8 cellular contexts compared by ENCODE assay signal in the genomic region with DNA sequence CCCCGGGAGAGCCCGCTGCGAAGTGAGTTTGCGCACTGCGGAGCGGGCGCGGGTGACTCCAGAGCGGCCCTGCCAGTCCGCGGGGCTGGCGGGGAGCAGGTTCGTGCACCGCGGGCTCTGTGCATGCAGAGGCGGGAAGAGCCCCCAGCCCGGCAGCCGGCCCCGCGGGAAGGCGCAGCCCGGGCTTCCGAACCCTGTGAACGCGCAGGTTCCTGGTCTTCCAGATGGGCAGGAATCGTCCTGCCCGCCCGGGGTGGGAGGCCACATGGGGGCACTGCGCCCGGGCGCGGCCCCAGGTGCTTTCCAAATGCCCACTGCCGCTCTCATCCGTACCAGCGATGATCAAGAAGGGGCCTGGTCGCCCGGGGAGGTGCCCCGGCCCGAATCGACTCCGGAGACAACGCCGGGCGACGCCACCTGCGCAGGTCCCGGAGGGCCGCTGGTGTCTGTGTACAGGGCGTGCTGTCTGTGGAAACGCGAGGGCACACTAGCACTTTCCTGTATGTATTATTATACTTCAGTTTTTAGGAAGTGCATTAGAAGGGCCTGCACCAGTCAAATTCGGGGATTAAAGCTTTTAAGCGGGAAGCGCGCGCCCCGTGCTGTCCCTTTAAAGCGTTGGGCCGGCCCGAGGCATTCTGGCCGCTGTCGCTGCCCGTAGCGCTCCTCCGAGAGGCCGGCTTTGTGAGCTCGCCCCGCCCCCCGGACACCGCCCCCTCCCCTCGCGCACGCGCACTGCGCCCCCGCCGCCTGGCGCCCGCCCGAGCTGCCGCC. TPM values are rescaled to one million over a fixed set of nuclear protein-coding genes. Genes with fewer than 3 reads are reported as not detected.
DNase-seq lines count a peak whose midpoint lies in the region; ATAC-seq and TF ChIP-seq lines count a peak whose summit lies in the region.

Gene WDR5 (plus strand): TSS at position 740 of the 774 bp plus-strand sequence. CDS start 3,796 bp downstream, outside the sequence.

- peaks cover 18% of the 10 kb centered on the region for H3K4me1 ChIP-seq in IMR-90 (ENCODE audit: control insufficient read depth, insufficient read depth, low read length)
- peaks cover 4 to 34% (median 8%) of the 10 kb centered on the region in 4 donors for H3K4me1 ChIP-seq in Peyer's patch
- H3K4me1 ChIP-seq in esophagus (ENCODE audit: control insufficient read depth in 2 of 2, insufficient read depth in 2 of 2, low read length in 1 of 2) = peaks cover 16 to 25% of the 10 kb centered on the region in 2 donors
- peaks cover 38% of the 10 kb centered on the region for H3K4me1 ChIP-seq in mucosa of stomach (ENCODE audit: control insufficient read depth, insufficient read depth, low read length)

- WGBS in IMR-90 (ENCODE audit: extremely low coverage in 2 of 2, insufficient read length in 1 of 2), 2 experiments = 1% methylated on average over 25 of the region's 81 CpGs; no CpG with 5 or more reads in 1 of the 2 experiments
- 0% methylated on average over 67 to 81 of the region's 81 CpGs for WGBS in esophagus, 2 donors

- H3K4me3 Mint-ChIP-seq in activated T-cell treated with anti-CD3 and anti-CD28 coated beads, Interleukin-2, amount 50 U/mL, for 4 hours = peak within 1 kb of the TSS; percentile 95

- in situ Hi-C loops in Caki2 (cut with HindIII; ENCODE audit: low pct_unique_long_range_greater_than_20kb, low sequenced_read_pairs) = no loop called here
- in situ Hi-C loops in IMR-90 (cut with MboI; ENCODE audit: low sequenced_read_pairs) = loop anchor here (25.0 kb wide), 1 partner anchor 348 kb away; no protein-coding TSS in a partner anchor

- peak within 1 kb of the TSS; percentile 49 for H2AK5ac ChIP-seq in IMR-90 (ENCODE audit: low read depth, low read length)

- H3K27ac ChIP-seq in IMR-90 (ENCODE audit: insufficient read depth, low read length) (peak within 1 kb of the TSS; percentile 71), Peyer's patch (peak within 1 kb of the TSS; percentile 84 to 96 (median 90)), esophagus (ENCODE audit: low read depth in 2 of 2, low read length in 1 of 2) (peak within 1 kb of the TSS; percentile 91 to 94)

- H2AFZ ChIP-seq in IMR-90 (replicated peaks; ENCODE audit: low read length, poor library complexity) = peak within 1 kb of the TSS; percentile 92

- peak within 1 kb of the TSS; percentile 95 for H3K23ac ChIP-seq in IMR-90 (ENCODE audit: low read depth, low read length)

- peak within 1 kb of the TSS; percentile 74; the same call in 1 of the 2 replicates for H2BK120ac ChIP-seq in IMR-90 (ENCODE audit: low read depth, low read length)

- no peaks in the 10 kb centered on the region for H3K9me3 ChIP-seq in IMR-90 (ENCODE audit: control insufficient read depth, insufficient read depth, low read length)
- H3K9me3 ChIP-seq in Peyer's patch = no peaks in the 10 kb centered on the region
- H3K9me3 ChIP-seq in esophagus (ENCODE audit: control insufficient read depth in 2 of 2, insufficient read depth in 1 of 2, low read depth in 1 of 2, low read length in 1 of 2) = no peaks in the 10 kb centered on the region
- H3K9me3 ChIP-seq in mucosa of stomach (ENCODE audit: control insufficient read depth, low read length) = no peaks in the 10 kb centered on the region

- no peak within 1 kb of the TSS for H2BK20ac ChIP-seq in IMR-90 (ENCODE audit: low read depth, low read length)

- H3K9me1 ChIP-seq in IMR-90 (ENCODE audit: insufficient read depth, low read length) = peaks cover 13% of the 10 kb centered on the region; the same call in 1 of the 2 replicates

- H4K20me1 ChIP-seq in IMR-90 (ENCODE audit: insufficient read depth, low read length) = peaks cover 33% of the 10 kb centered on the region

- BruUV-seq in IMR-90 (replicated peaks; lab: Mats Ljungman, UMichigan) = no TSS peak

- peak within 1 kb of the TSS; percentile 89 for H4K5ac ChIP-seq in IMR-90 (ENCODE audit: low read depth, low read length)

- dilution Hi-C loops in IMR-90 (cut with HindIII; ENCODE audit: low sequenced_read_pairs, unreplicated experiment) = no loop called here

- H3K4ac ChIP-seq in IMR-90 (ENCODE audit: low read depth, low read length) = peak within 1 kb of the TSS; percentile 87

- H3K36me3 ChIP-seq in IMR-90 (ENCODE audit: control insufficient read depth, insufficient read depth, low read length) = peaks cover 5% of the 10 kb centered on the region
- peaks cover 0 to 8% (median 3%) of the 10 kb centered on the region in 3 donors for H3K36me3 ChIP-seq in Peyer's patch
- H3K36me3 ChIP-seq in esophagus (ENCODE audit: control insufficient read depth in 2 of 2, insufficient read depth in 2 of 2, low read length in 1 of 2) = peaks cover 0 to 8% of the 10 kb centered on the region in 2 donors
- no peaks in the 10 kb centered on the region for H3K36me3 ChIP-seq in mucosa of stomach (ENCODE audit: control insufficient read depth, insufficient read depth, low read length)

- no peak for TF ChIP-seq POLR2A in IMR-90 (IDR thresholded peaks at IDR 0.05; ENCODE audit: low read depth, low read length)
- peak in 1 of 2 donors; percentile 28 for TF ChIP-seq POLR2A in Peyer's patch (IDR thresholded peaks at IDR 0.05)

- peak within 1 kb of the TSS; percentile 30 for H3K18ac ChIP-seq in IMR-90 (ENCODE audit: low read depth, low read length)

- peak within 1 kb of the TSS; percentile 89 for H3K14ac ChIP-seq in IMR-90 (replicated peaks; ENCODE audit: low read depth, low read length)

- H3K36me3 Mint-ChIP-seq in activated T-cell treated with anti-CD3 and anti-CD28 coated beads, Interleukin-2, amount 50 U/mL, for 4 hours (ENCODE audit: insufficient read depth) = peaks cover 19% of the 10 kb centered on the region

- no peaks in the 10 kb centered on the region for H3K27me3 Mint-ChIP-seq in activated T-cell treated with anti-CD3 and anti-CD28 coated beads, Interleukin-2, amount 50 U/mL, for 4 hours (ENCODE audit: low read depth)

- intact Hi-C loops in IMR-90 (cut with micrococcal nuclease) = loop anchor here (2.0 kb wide), 1 partner anchor 69 kb away; no protein-coding TSS in a partner anchor

- peak within 1 kb of the TSS; percentile 92 for H3K4me2 ChIP-seq in IMR-90 (ENCODE audit: low read depth, low read length)

- peaks cover 26 to 46% of the 10 kb centered on the region in 2 experiments for H3K79me1 ChIP-seq in IMR-90 (ENCODE audit: low read depth in 1 of 2, low read length in 2 of 2)

- POLR2A ChIA-PET in IMR-90 (lab: Charles Lee; ENCODE audit: unreplicated experiment) = interaction anchor here (0.5 kb wide), 1 partner anchor 103 kb away, joined by 3 read pairs; no protein-coding TSS in a partner anchor

- CTCF ChIA-PET in IMR-90 (lab: Yijun Ruan, JAX) = no interaction called here

- H3K56ac ChIP-seq in IMR-90 (ENCODE audit: extremely low read depth, insufficient read depth, low read length) = peak within 1 kb of the TSS; percentile 61; the same call in 1 of the 2 replicates

- H2BK5ac ChIP-seq in IMR-90 (ENCODE audit: low read depth, low read length, poor library complexity, severe bottlenecking) = peak within 1 kb of the TSS; percentile 83

- DNase-seq in Caki2 (ENCODE audit: low read depth) (peak; percentile 70), IMR-90 (peak; percentile 85), Peyer's patch (peak; percentile 88 to 96 (median 94))
- DNase-seq in activated T-cell treated with anti-CD3 and anti-CD28 coated beads, Interleukin-2, amount 50 U/mL, for 4 hours = peak; percentile 89
- DNase-seq in stimulated activated CD8-positive, alpha-beta memory T cell treated with anti-CD3 and anti-CD28 coated beads, Interleukin-4, amount 100 ng/mL, for 4 hours (ENCODE audit: low read depth in 2 of 2, low spot score in 1 of 2) = peak; percentile 76 to 78

- H3K27me3 ChIP-seq in IMR-90 (ENCODE audit: control insufficient read depth, insufficient read depth, low read length) = no peaks in the 10 kb centered on the region
- no peaks in the 10 kb centered on the region for H3K27me3 ChIP-seq in Peyer's patch
- H3K27me3 ChIP-seq in esophagus (ENCODE audit: control insufficient read depth in 1 of 2, insufficient read depth in 2 of 2, low read length in 2 of 2) = no peaks in the 10 kb centered on the region
- no peaks in the 10 kb centered on the region for H3K27me3 ChIP-seq in mucosa of stomach (ENCODE audit: control insufficient read depth, insufficient read depth, low read length)

- ATAC-seq in GM21423 (IDR thresholded peaks at IDR 0.05; ENCODE audit: unreplicated experiment) (peak; percentile 53), IMR-90 (ENCODE audit: low read depth) (peak; percentile 86)
- ATAC-seq in activated T-cell treated with anti-CD3 and anti-CD28 coated beads, Interleukin-2, amount 50 U/mL, for 4 hours = peak; percentile 73 to 78

- peak within 1 kb of the TSS; percentile 83 to 98 for H4K8ac ChIP-seq in IMR-90 (ENCODE audit: low read depth in 2 of 2, low read length in 2 of 2)

- H3K9ac ChIP-seq in IMR-90 (ENCODE audit: low read depth, low read length) = peak within 1 kb of the TSS; percentile 93
- H3K9ac ChIP-seq in mucosa of stomach (ENCODE audit: low read length) = peak within 1 kb of the TSS; percentile 84

- H3K4me1 Mint-ChIP-seq in activated T-cell treated with anti-CD3 and anti-CD28 coated beads, Interleukin-2, amount 50 U/mL, for 4 hours (ENCODE audit: low read depth) = peaks cover 38% of the 10 kb centered on the region

- no peaks in the 10 kb centered on the region for H3K9me3 Mint-ChIP-seq in activated T-cell treated with anti-CD3 and anti-CD28 coated beads, Interleukin-2, amount 50 U/mL, for 4 hours

- TF ChIP-seq RAD21 in IMR-90 (IDR thresholded peaks at IDR 0.05; ENCODE audit: low read length) = no peak

- TF ChIP-seq CTCF in IMR-90 (conservative IDR thresholded peaks at IDR 0.05; ENCODE audit: low read depth, low read length) (0 out of 2 replicates have a peak, but pooled peaks have one; percentile 3), Peyer's patch (IDR thresholded peaks at IDR 0.05) (peak in 2 of 6 experiments; percentile 4 to 11)

- H4K91ac ChIP-seq in IMR-90 (ENCODE audit: insufficient read depth, low read depth, low read length) = peak within 1 kb of the TSS; percentile 80

- peak within 1 kb of the TSS; percentile 96 for H2AK9ac ChIP-seq in IMR-90 (replicated peaks; ENCODE audit: low read depth, low read length, poor library complexity)

- no peak within 1 kb of the TSS for H2BK15ac ChIP-seq in IMR-90 (ENCODE audit: low read depth, low read length)

- H3K4me3 ChIP-seq in IMR-90 (ENCODE audit: insufficient read depth, low read depth, low read length) (peak within 1 kb of the TSS; percentile 81), Peyer's patch (peak within 1 kb of the TSS; percentile 69 to 95 (median 85)), esophagus (ENCODE audit: low read depth in 1 of 2, low read length in 2 of 2) (peak within 1 kb of the TSS; percentile 67 to 89), mucosa of stomach (ENCODE audit: low read length) (peak within 1 kb of the TSS; percentile 67)

RNA-seq across cellular contexts. Expression of gene WDR5, which starts in this region (rescaled TPM):
- total RNA-seq in Caki2 (2014; rRNA removed; shearing (Covaris generic); ENCODE audit: low replicate concordance) = 18.3 and 24.9 TPM in 2 replicates
- total RNA-seq in IMR-90 (2012; rRNA removed) (18.3 and 19.2 TPM in 2 replicates), Peyer's patch (10 to 100 TPM; 21.4 to 34.7 (median 24.2) TPM)
- polyA plus RNA-seq in IMR-90 (2012; rRNA removed) (25.7 and 26.6 TPM in 2 replicates), esophagus (10 to 100 TPM; 17.3 to 21.1 TPM)
- polyA plus RNA-seq in IMR-90 (2012; cell fraction: cytosol; rRNA removed) = 18.5 and 20.0 TPM in 2 replicates
- 55.4 and 56.4 TPM in 2 replicates for polyA plus RNA-seq in IMR-90 (2012; cell fraction: nucleus; rRNA removed; ENCODE audit: low replicate concordance)
- total RNA-seq in activated T-cell treated with anti-CD3 and anti-CD28 coated beads, Interleukin-2, amount 50 U/mL, for 4 hours = 10 to 100 TPM; 67.7 to 84.6 (median 71.1) TPM

Comparison
In these comparisons a context has a peak if more than half of its experiments do, and no peak if none do; other contexts are left out.
1. Peak in every context shown above with its lines: DNase-seq, ATAC-seq, H3K4me3 ChIP-seq and H3K27ac ChIP-seq.